In the genomic region with DNA sequence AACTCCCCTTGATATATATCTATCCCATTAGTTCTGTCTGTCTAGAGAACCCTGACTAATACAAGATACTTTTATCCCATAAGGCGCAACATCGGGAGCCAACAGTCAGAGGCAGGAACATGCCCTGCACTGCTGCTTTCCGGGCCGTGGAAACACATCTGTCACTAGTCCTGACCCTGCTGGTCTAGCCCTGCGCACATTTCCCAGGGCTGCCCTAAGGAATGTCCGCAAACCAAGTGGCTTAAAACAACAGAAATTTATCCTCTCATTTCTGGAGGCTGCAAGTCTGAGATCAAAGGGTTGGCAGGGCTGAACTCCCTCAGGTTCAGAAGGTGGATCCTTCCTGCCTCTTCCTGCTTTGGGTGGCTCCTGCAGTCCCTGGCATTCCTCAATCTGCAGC, we compare ENCODE assay signal across 34 cellular contexts.
A peak's percentile ranks its signal among the peaks of the same experiment; 100 is the strongest.
DNase-seq lines count a peak whose midpoint lies in the region; ATAC-seq and TF ChIP-seq lines count a peak whose summit lies in the region.
"Had no signal": no experiment of that assay in that cellular context is flagged by ENCODE, and none has a peak within 500 bp of the region (broad histone marks: within the 10 kb centered on the region; RNA-seq: fewer than 3 reads in every experiment).

No MANE protein-coding gene starts in this region.

- H3K27me3 ChIP-seq in esophagus muscularis mucosa: peaks cover 0 to 9% (median 0%) of the 10 kb centered on the region in 4 donors
- no peaks in the 10 kb centered on the region for H3K27me3 ChIP-seq in CD8-positive, alpha-beta memory T cell (ENCODE audit: insufficient read depth, low read length, poor library complexity, severe bottlenecking)
- H3K27me3 ChIP-seq: BE2C; BLaER1; BLaER1 treated with 17β-estradiol and CSF1 and Interleukin-3, amounts not matched to agents 10 nM and 100 nM had no signal

- H3K36me3 ChIP-seq in esophagus muscularis mucosa: no peaks in the 10 kb centered on the region
- H3K36me3 ChIP-seq in CD8-positive, alpha-beta memory T cell (ENCODE audit: insufficient read depth, low read length): no peaks in the 10 kb centered on the region
- H3K36me3 ChIP-seq: BE2C; BLaER1; BLaER1 treated with 17β-estradiol and CSF1 and Interleukin-3, amounts not matched to agents 10 nM and 100 nM had no signal

- no peaks in the 10 kb centered on the region for H3K4me1 ChIP-seq in esophagus muscularis mucosa
- no peaks in the 10 kb centered on the region for H3K4me1 ChIP-seq in CD8-positive, alpha-beta memory T cell (ENCODE audit: insufficient read depth, low read length)
- H3K4me1 ChIP-seq: A549, BE2C, BLaER1, Caco-2 had no signal

- H3K9me3 Mint-ChIP-seq in osteocyte (ENCODE audit: unreplicated experiment): peaks cover 1% of the 10 kb centered on the region
- no peaks in the 10 kb centered on the region for H3K9me3 Mint-ChIP-seq in stimulated activated memory B cell treated with anti-CD40 and anti-IgM and Interleukin-4, amounts not matched to agents 10 μg/mL and 1 μg/mL and 100 μg/mL, for 72 hours
- peaks cover 0 to 2% (median 0%) of the 10 kb centered on the region in 5 donors for H3K9me3 Mint-ChIP-seq in CD8-positive, alpha-beta memory T cell
- H3K9me3 Mint-ChIP-seq: CD4-positive, alpha-beta T cell; CD8-positive, alpha-beta T cell had no signal

- TF ChIP-seq EP300 in esophagus muscularis mucosa (IDR thresholded peaks at IDR 0.05): no peak

- no peak overlapping the region for H3K4me3 Mint-ChIP-seq in osteocyte (ENCODE audit: unreplicated experiment)
- H3K4me3 Mint-ChIP-seq in stimulated activated memory B cell treated with anti-CD40 and anti-IgM and Interleukin-4, amounts not matched to agents 10 μg/mL and 1 μg/mL and 100 μg/mL, for 72 hours: no peak overlapping the region
- peak overlapping the region in 1 of 7 donors; percentile 8 for H3K4me3 Mint-ChIP-seq in CD8-positive, alpha-beta memory T cell
- H3K4me3 Mint-ChIP-seq: B cell; CD14-positive monocyte; CD4-positive, alpha-beta memory T cell; CD4-positive, alpha-beta T cell; CD4-positive, CD25-positive, alpha-beta regulatory T cell; CD8-positive, alpha-beta T cell had no signal

- POLR2A ChIA-PET in CD8-positive, alpha-beta memory T cell (lab: Charles Lee): no interaction called here

- no peak overlapping the region for H3K4me3 ChIP-seq in esophagus muscularis mucosa
- H3K4me3 ChIP-seq in CD8-positive, alpha-beta memory T cell (ENCODE audit: low read length): no peak overlapping the region
- H3K4me3 ChIP-seq: A549; BLaER1; BLaER1 treated with 17β-estradiol and CSF1 and Interleukin-3, amounts not matched to agents 10 nM and 100 nM had no signal

- intact Hi-C loops in esophagus muscularis mucosa (cut with DNase I): no loop called here

- CTCF ChIA-PET in CD8-positive, alpha-beta memory T cell (lab: Charles Lee): no interaction called here

- no peak overlapping the region for H3K27ac Mint-ChIP-seq in osteocyte (ENCODE audit: unreplicated experiment)
- no peak overlapping the region for H3K27ac Mint-ChIP-seq in stimulated activated memory B cell treated with anti-CD40 and anti-IgM and Interleukin-4, amounts not matched to agents 10 μg/mL and 1 μg/mL and 100 μg/mL, for 72 hours
- no peak overlapping the region for H3K27ac Mint-ChIP-seq in CD8-positive, alpha-beta memory T cell
- H3K27ac Mint-ChIP-seq: B cell; CD14-positive monocyte; CD4-positive, alpha-beta memory T cell; CD4-positive, alpha-beta T cell; CD4-positive, CD25-positive, alpha-beta regulatory T cell; CD8-positive, alpha-beta T cell had no signal

- WGBS in esophagus muscularis mucosa: 93% methylated on average over 6 of the region's 6 CpGs

- TF ChIP-seq CTCF in esophagus muscularis mucosa (IDR thresholded peaks at IDR 0.05) (no peak), osteocyte (IDR thresholded peaks at IDR 0.05) (no peak)

- TF ChIP-seq POLR2A in esophagus muscularis mucosa (IDR thresholded peaks at IDR 0.05; ENCODE audit: low read depth): no peak

- H3K36me3 Mint-ChIP-seq in osteocyte (ENCODE audit: unreplicated experiment): no peaks in the 10 kb centered on the region
- no peaks in the 10 kb centered on the region for H3K36me3 Mint-ChIP-seq in stimulated activated memory B cell treated with anti-CD40 and anti-IgM and Interleukin-4, amounts not matched to agents 10 μg/mL and 1 μg/mL and 100 μg/mL, for 72 hours
- H3K36me3 Mint-ChIP-seq in CD8-positive, alpha-beta memory T cell: no peaks in the 10 kb centered on the region
- H3K36me3 Mint-ChIP-seq: CD14-positive monocyte; CD4-positive, alpha-beta memory T cell; CD4-positive, CD25-positive, alpha-beta regulatory T cell; CD8-positive, alpha-beta T cell had no signal

- H3K27me3 Mint-ChIP-seq in osteocyte (ENCODE audit: unreplicated experiment): no peaks in the 10 kb centered on the region
- H3K27me3 Mint-ChIP-seq in stimulated activated memory B cell treated with anti-CD40 and anti-IgM and Interleukin-4, amounts not matched to agents 10 μg/mL and 1 μg/mL and 100 μg/mL, for 72 hours: no peaks in the 10 kb centered on the region
- H3K27me3 Mint-ChIP-seq in CD8-positive, alpha-beta memory T cell: peaks cover 0 to 3% of the 10 kb centered on the region in 2 donors
- H3K27me3 Mint-ChIP-seq: B cell; CD4-positive, CD25-positive, alpha-beta regulatory T cell had no signal

- no peaks in the 10 kb centered on the region for H3K9me3 ChIP-seq in esophagus muscularis mucosa
- H3K9me3 ChIP-seq in CD8-positive, alpha-beta memory T cell (ENCODE audit: low read length): no peaks in the 10 kb centered on the region
- H3K9me3 ChIP-seq: A549; BE2C; BLaER1; BLaER1 treated with 17β-estradiol and CSF1 and Interleukin-3, amounts not matched to agents 10 nM and 100 nM; Caco-2 had no signal

- DNase-seq in esophagus muscularis mucosa (ENCODE audit: extremely low spot score): peak; percentile 83
- peak; percentile 73 for DNase-seq in left kidney (ENCODE audit: low read depth, low spot score)
- DNase-seq in osteocyte (ENCODE audit: extremely low spot score, unreplicated experiment): peak; percentile 63
- no peak for DNase-seq in CD8-positive, alpha-beta memory T cell
- DNase-seq: 8988T; ACHN; AML-193; BE2C; C1 segment of cervical spinal cord; Caco-2; Calu3; CD4-positive, alpha-beta memory T cell; CD4-positive, alpha-beta T cell; CD4-positive, CD25-positive, alpha-beta regulatory T cell; CD8-positive, alpha-beta T cell; COR-L47; DMS 273 treated with DMSO at 0.1 percent for 48 hours; DMS153; DMS53; DMS79; DMS79 treated with DMSO at 0.1 percent for 48 hours; DND-41; EL had no signal

- no peaks in the 10 kb centered on the region for H3K4me1 Mint-ChIP-seq in osteocyte (ENCODE audit: unreplicated experiment)
- H3K4me1 Mint-ChIP-seq in stimulated activated memory B cell treated with anti-CD40 and anti-IgM and Interleukin-4, amounts not matched to agents 10 μg/mL and 1 μg/mL and 100 μg/mL, for 72 hours: no peaks in the 10 kb centered on the region
- no peaks in the 10 kb centered on the region for H3K4me1 Mint-ChIP-seq in CD8-positive, alpha-beta memory T cell

- peak; percentile 6 for ATAC-seq in stimulated activated memory B cell treated with anti-CD40 and anti-IgM and Interleukin-4, amounts not matched to agents 10 μg/mL and 1 μg/mL and 100 μg/mL, for 72 hours
- ATAC-seq in HG03565 (IDR thresholded peaks at IDR 0.05; ENCODE audit: unreplicated experiment) (no peak), HG02610 (IDR thresholded peaks at IDR 0.05; ENCODE audit: unreplicated experiment) (no peak), GM21367 (IDR thresholded peaks at IDR 0.05; ENCODE audit: unreplicated experiment) (no peak)
- ATAC-seq: A549; CD8-positive, alpha-beta T cell had no signal

- no peak overlapping the region for H3K27ac ChIP-seq in esophagus muscularis mucosa (replicated peaks in 1 of 4)
- no peak overlapping the region for H3K27ac ChIP-seq in CD8-positive, alpha-beta memory T cell (ENCODE audit: low read depth, low read length)
- H3K27ac ChIP-seq: 22Rv1; A549; BLaER1; BLaER1 treated with 17β-estradiol and CSF1 and Interleukin-3, amounts not matched to agents 10 nM and 100 nM; C4-2B had no signal

Comparison
In these comparisons a context has a peak if more than half of its experiments do, and no peak if none do; other contexts are left out.
1. DNase-seq: peak in esophagus muscularis mucosa (single experiment), left kidney (single experiment) and osteocyte (single experiment); none in CD8-positive, alpha-beta memory T cell (0 of 5).